8 cellular contexts compared by ENCODE assay signal in genomic region chr17:38257013-38257621, GRCh38. TPM values are rescaled to one million over a fixed set of nuclear protein-coding genes. Genes with fewer than 3 reads are reported as not detected.
DNase-seq lines count a peak whose midpoint lies in the region; ATAC-seq lines count a peak whose summit lies in the region.
"Not testable (repeated sequence)": the region's sequence is repeated elsewhere in the genome, so short reads cannot be mapped to it uniquely, and the experiment has no call there.

No MANE protein-coding gene starts in this region.

- intact Hi-C loops in activated CD4-positive, alpha-beta T cell treated with anti-CD3 and anti-CD28 coated beads for 36 hours (cut with DNase I, micrococcal nuclease) = loop anchor here in 1 of 2 experiments (1.0 kb wide), 1 partner anchor 39 kb away; no protein-coding TSS in a partner anchor

- not testable (repeated sequence) for H3K27me3 Mint-ChIP-seq in activated CD4-positive, alpha-beta T cell treated with anti-CD3 and anti-CD28 coated beads for 36 hours

- H3K27ac Mint-ChIP-seq in activated CD4-positive, alpha-beta T cell treated with anti-CD3 and anti-CD28 coated beads for 36 hours = not testable (repeated sequence)

- not testable (repeated sequence) for H3K4me1 Mint-ChIP-seq in activated CD4-positive, alpha-beta T cell treated with anti-CD3 and anti-CD28 coated beads for 36 hours

- POLR2A ChIA-PET in activated CD4-positive, alpha-beta T cell treated with anti-CD3 and anti-CD28 coated beads for 36 hours (lab: Charles Lee) = not testable (repeated sequence)

- not testable (repeated sequence) for H3K9me3 Mint-ChIP-seq in activated CD4-positive, alpha-beta T cell treated with anti-CD3 and anti-CD28 coated beads for 36 hours (ENCODE audit: low read depth)

- CTCF ChIA-PET in activated CD4-positive, alpha-beta T cell treated with anti-CD3 and anti-CD28 coated beads for 36 hours (lab: Charles Lee) = not testable (repeated sequence)

- not testable (repeated sequence) for H3K36me3 Mint-ChIP-seq in activated CD4-positive, alpha-beta T cell treated with anti-CD3 and anti-CD28 coated beads for 36 hours (ENCODE audit: low read depth)

- ATAC-seq in HG03342 (IDR thresholded peaks at IDR 0.05; ENCODE audit: unreplicated experiment) = peak; percentile 78
- peak; percentile 87 for ATAC-seq in activated CD4-positive, alpha-beta T cell treated with anti-CD3 and anti-CD28 coated beads for 36 hours

- DNase-seq in AG20443 (ENCODE audit: low spot score) (peak; percentile 89), GM19238 (ENCODE audit: insufficient read length, low spot score) (peak; percentile 82), NCI-H510A treated with DMSO at 0.1 percent for 48 hours (lab: John Stamatoyannopoulos, UW) (peak; percentile 74), cerebellum (ENCODE audit: low spot score) (peak; percentile 87), kidney glomerular epithelial cell (lab: John Stamatoyannopoulos, UW) (peak; percentile 53)
- DNase-seq in activated CD4-positive, alpha-beta T cell treated with anti-CD3 and anti-CD28 coated beads for 36 hours = peak; percentile 88
- DNase-seq in stimulated activated CD4-positive, alpha-beta T cell treated with anti-CD3 and anti-CD28 coated beads, Interleukin-15, amount 100 ng/mL, for 24 hours = peak; percentile 90

- H3K4me3 Mint-ChIP-seq in activated CD4-positive, alpha-beta T cell treated with anti-CD3 and anti-CD28 coated beads for 36 hours = peak overlapping the region; percentile 49

RNA-seq across cellular contexts. Expression of gene MRPL45, which starts 39.9 kb away (rescaled TPM):
- 10 to 100 TPM; 54.4 to 57.4 TPM for total RNA-seq in activated CD4-positive, alpha-beta T cell treated with anti-CD3 and anti-CD28 coated beads for 36 hours
- total RNA-seq in cerebellum = 16.2 TPM

Comparison
In these comparisons a context has a peak if more than half of its experiments do, and no peak if none do; other contexts are left out.
1. Peak in every context shown above with its lines: DNase-seq and ATAC-seq.